8 cellular contexts compared by ENCODE assay signal in genomic region chr9:70421020-70421271, GRCh38. TPM values are rescaled to one million over a fixed set of nuclear protein-coding genes. Genes with fewer than 3 reads are reported as not detected.
A peak's percentile ranks its signal among the peaks of the same experiment; 100 is the strongest.
DNase-seq lines count a peak whose midpoint lies in the region; ATAC-seq and TF ChIP-seq lines count a peak whose summit lies in the region.

No MANE protein-coding gene starts in this region.

- no peaks in the 10 kb centered on the region for H3K36me3 ChIP-seq in BE2C
- no peaks in the 10 kb centered on the region for H3K36me3 ChIP-seq in naive thymus-derived CD4-positive, alpha-beta T cell (ENCODE audit: control insufficient read depth in 2 of 3, insufficient read depth in 3 of 3, low read length in 3 of 3)

- peak overlapping the region; percentile 100 for H3K27ac Mint-ChIP-seq in chondrocyte (ENCODE audit: unreplicated experiment)
- H3K27ac Mint-ChIP-seq in naive thymus-derived CD4-positive, alpha-beta T cell = peak overlapping the region; percentile 75 to 100 (median 99)

- H3K4me1 ChIP-seq in BE2C = peaks cover 15% of the 10 kb centered on the region
- H3K4me1 ChIP-seq in naive thymus-derived CD4-positive, alpha-beta T cell (ENCODE audit: control insufficient read depth in 2 of 2, insufficient read depth in 2 of 2, low read length in 2 of 2) = peaks cover 32 to 38% of the 10 kb centered on the region in 2 donors

- POLR2A ChIA-PET in naive thymus-derived CD4-positive, alpha-beta T cell (lab: Charles Lee) = interaction anchor here (0.8 to 6.8 kb wide), 19 partner anchors 8 to 173 kb away, joined by 3 to 138 read pairs (median 4); no protein-coding TSS in a partner anchor

- CTCF ChIA-PET in naive thymus-derived CD4-positive, alpha-beta T cell (lab: Charles Lee) = interaction anchor here (0.7 to 1.9 kb wide), 4 partner anchors 10 to 181 kb away, joined by 3 to 17 read pairs (median 4); no protein-coding TSS in a partner anchor

- H3K27ac ChIP-seq in naive thymus-derived CD4-positive, alpha-beta T cell (ENCODE audit: low read depth, low read length) = peak overlapping the region; percentile 92

- H3K27me3 ChIP-seq in BE2C = no peaks in the 10 kb centered on the region
- H3K27me3 ChIP-seq in naive thymus-derived CD4-positive, alpha-beta T cell (ENCODE audit: control insufficient read depth in 2 of 2, insufficient read depth in 2 of 2, low read length in 2 of 2) = no peaks in the 10 kb centered on the region

- H3K9me3 ChIP-seq in BE2C = no peaks in the 10 kb centered on the region
- H3K9me3 ChIP-seq in naive thymus-derived CD4-positive, alpha-beta T cell (ENCODE audit: control insufficient read depth in 2 of 3, low read length in 3 of 3) = no peaks in the 10 kb centered on the region

- TF ChIP-seq CTCF in BE2C (IDR thresholded peaks at IDR 0.05; ENCODE audit: low read depth, low read length) = no peak
- TF ChIP-seq CTCF in NB4 (IDR thresholded peaks at IDR 0.05; ENCODE audit: low read depth, low read length) = no peak
- TF ChIP-seq CTCF in chondrocyte (IDR thresholded peaks at IDR 0.05) = no peak

- H3K9me3 Mint-ChIP-seq in chondrocyte (ENCODE audit: low read depth) = no peaks in the 10 kb centered on the region
- peaks cover 0 to 10% (median 0%) of the 10 kb centered on the region in 11 donors for H3K9me3 Mint-ChIP-seq in naive thymus-derived CD4-positive, alpha-beta T cell

- no peak for ATAC-seq in naive thymus-derived CD4-positive, alpha-beta T cell
- no peak for ATAC-seq in GM21367 (IDR thresholded peaks at IDR 0.05; ENCODE audit: unreplicated experiment)

- peaks cover 45% of the 10 kb centered on the region for H3K4me1 Mint-ChIP-seq in chondrocyte (ENCODE audit: low read depth)
- peaks cover 24 to 66% (median 41%) of the 10 kb centered on the region in 7 donors for H3K4me1 Mint-ChIP-seq in naive thymus-derived CD4-positive, alpha-beta T cell

- DNase-seq in BE2C (no peak), NB4 (ENCODE audit: low read depth) (no peak), chondrocyte (ENCODE audit: low spot score) (no peak), medulla oblongata (ENCODE audit: extremely low spot score) (no peak), NCI-H2107 treated with DMSO at 0.1 percent for 48 hours (lab: John Stamatoyannopoulos, UW; ENCODE audit: unreplicated experiment) (no peak), NCI-H2171 treated with DMSO at 0.1 percent for 48 hours (lab: John Stamatoyannopoulos, UW) (no peak)
- peak in 1 of 9 donors; percentile 9 for DNase-seq in naive thymus-derived CD4-positive, alpha-beta T cell

- peak overlapping the region; percentile 93 for H3K4me3 Mint-ChIP-seq in chondrocyte (ENCODE audit: unreplicated experiment)
- H3K4me3 Mint-ChIP-seq in naive thymus-derived CD4-positive, alpha-beta T cell = peak overlapping the region; percentile 87 to 99 (median 95)

- no peaks in the 10 kb centered on the region for H3K27me3 Mint-ChIP-seq in chondrocyte (ENCODE audit: low read depth)
- peaks cover 0 to 6% (median 0%) of the 10 kb centered on the region in 5 donors for H3K27me3 Mint-ChIP-seq in naive thymus-derived CD4-positive, alpha-beta T cell

- peak overlapping the region; percentile 78 for H3K4me3 ChIP-seq in BE2C (ENCODE audit: low read depth, low read length)
- H3K4me3 ChIP-seq in NB4 (ENCODE audit: low read depth, low read length) = peak overlapping the region; percentile 62
- H3K4me3 ChIP-seq in naive thymus-derived CD4-positive, alpha-beta T cell (ENCODE audit: low read length) = peak overlapping the region; percentile 69

- TF ChIP-seq POLR2A in NB4 (IDR thresholded peaks at IDR 0.05; ENCODE audit: extremely low read depth, insufficient read length) = no peak

- intact Hi-C loops in naive thymus-derived CD4-positive, alpha-beta T cell (cut with micrococcal nuclease) = loop anchor here (2.0 to 5.0 kb wide), 3 partner anchors 64 to 1361 kb away; no protein-coding TSS in a partner anchor

- no peaks in the 10 kb centered on the region for H3K36me3 Mint-ChIP-seq in chondrocyte (ENCODE audit: low read depth)
- peaks cover 0 to 3% (median 0%) of the 10 kb centered on the region in 5 donors for H3K36me3 Mint-ChIP-seq in naive thymus-derived CD4-positive, alpha-beta T cell

RNA-seq across cellular contexts. Expression of gene KLF9, which starts 6.5 kb away (rescaled TPM):
- polyA plus RNA-seq in BE2C (2012; ENCODE audit: insufficient read depth, insufficient read length, low read depth) = 5.1 TPM
- 29.8 to 32.7 TPM (median 31.0 TPM) in 3 replicates for total RNA-seq in chondrocyte
- total RNA-seq in naive thymus-derived CD4-positive, alpha-beta T cell = 10 to 100 TPM; 12.6 to 96.7 (median 23.3) TPM
- 1 to 10 TPM; 2.3 to 3.5 TPM for polyA plus RNA-seq in naive thymus-derived CD4-positive, alpha-beta T cell
